In the genomic region with DNA sequence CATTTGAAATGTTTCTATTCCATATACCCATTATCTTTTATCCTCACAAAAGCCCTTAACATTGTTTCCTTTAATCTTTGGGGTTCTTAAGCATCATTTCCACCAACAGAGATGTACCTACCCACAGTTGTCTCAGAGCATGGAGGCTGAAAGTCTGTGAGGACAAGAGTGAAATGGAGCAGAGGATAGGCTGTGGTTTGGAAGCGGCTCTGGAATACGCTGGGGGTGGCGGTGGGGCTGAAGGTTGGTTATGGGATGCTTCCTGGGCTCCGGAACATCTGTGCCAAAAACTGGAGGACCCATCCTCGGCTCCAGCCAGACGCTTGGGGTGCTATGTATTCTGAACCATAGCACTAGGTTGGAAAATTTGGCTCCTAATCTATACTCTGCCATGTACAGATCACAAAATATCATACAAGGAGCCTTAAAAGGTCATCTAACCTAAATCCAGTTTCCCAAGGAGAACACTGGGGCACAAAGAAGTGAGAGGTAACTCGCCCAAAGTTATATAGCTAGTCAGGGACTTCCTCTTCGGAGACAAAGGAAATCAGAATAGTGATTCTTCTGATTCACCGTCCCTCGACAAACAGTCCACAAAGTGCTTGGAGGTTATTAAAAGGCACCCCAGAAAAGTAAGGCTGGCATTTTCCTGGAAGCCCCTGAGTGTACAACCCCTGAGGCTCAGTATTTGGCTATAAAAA, we compare ENCODE assay signal across 8 cellular contexts. TPM values are rescaled to one million over a fixed set of nuclear protein-coding genes. Genes with fewer than 3 reads are reported as not detected.
A peak's percentile ranks its signal among the peaks of the same experiment; 100 is the strongest.
DNase-seq lines count a peak whose midpoint lies in the region; ATAC-seq and TF ChIP-seq lines count a peak whose summit lies in the region.

No MANE protein-coding gene starts in this region.

- H2AFZ ChIP-seq in Loucy (ENCODE audit: low read length): no peak overlapping the region

- H3K4me2 ChIP-seq in Loucy (ENCODE audit: low read depth, low read length, poor library complexity, severe bottlenecking): peak overlapping the region; percentile 98

- H3K79me2 ChIP-seq in Loucy (ENCODE audit: insufficient read depth, low read length): peaks cover 28% of the 10 kb centered on the region

- H3K27ac Mint-ChIP-seq in dendritic cell treated with granulocyte-macrophage colony-stimulating factor and Interleukin-4, amounts not matched to agents 40 ng/mL and 50 ng/mL, for 4 days: peak overlapping the region; percentile 98
- peak overlapping the region; percentile 98 for H3K27ac Mint-ChIP-seq in nephron progenitor cell

- H3K27me3 ChIP-seq in BE2C (no peaks in the 10 kb centered on the region), Loucy (ENCODE audit: insufficient read depth, low read length, poor library complexity, severe bottlenecking) (no peaks in the 10 kb centered on the region)

- H3K4me3 Mint-ChIP-seq in dendritic cell treated with granulocyte-macrophage colony-stimulating factor and Interleukin-4, amounts not matched to agents 40 ng/mL and 50 ng/mL, for 4 days: peak overlapping the region; percentile 92
- H3K4me3 Mint-ChIP-seq in nephron progenitor cell: peak overlapping the region; percentile 97

- H3K4me1 ChIP-seq in BE2C (no peaks in the 10 kb centered on the region), Loucy (ENCODE audit: insufficient read depth, low read length, poor library complexity, severe bottlenecking) (peaks cover 18% of the 10 kb centered on the region)

- peaks cover 39% of the 10 kb centered on the region for H3K4me1 Mint-ChIP-seq in dendritic cell treated with granulocyte-macrophage colony-stimulating factor and Interleukin-4, amounts not matched to agents 40 ng/mL and 50 ng/mL, for 4 days (ENCODE audit: low read depth)
- H3K4me1 Mint-ChIP-seq in nephron progenitor cell: peaks cover 40% of the 10 kb centered on the region

- H3K4me3 ChIP-seq in BE2C (ENCODE audit: low read depth, low read length): peak overlapping the region; percentile 87
- H3K4me3 ChIP-seq in Loucy (ENCODE audit: low read length, poor library complexity, severe bottlenecking): peak overlapping the region; percentile 94

- H3K27me3 Mint-ChIP-seq in dendritic cell treated with granulocyte-macrophage colony-stimulating factor and Interleukin-4, amounts not matched to agents 40 ng/mL and 50 ng/mL, for 4 days: no peaks in the 10 kb centered on the region
- H3K27me3 Mint-ChIP-seq in nephron progenitor cell (ENCODE audit: low read depth, poor library complexity): no peaks in the 10 kb centered on the region

- H3K36me3 Mint-ChIP-seq in dendritic cell treated with granulocyte-macrophage colony-stimulating factor and Interleukin-4, amounts not matched to agents 40 ng/mL and 50 ng/mL, for 4 days (ENCODE audit: low read depth): peaks cover 52% of the 10 kb centered on the region
- peaks cover 23% of the 10 kb centered on the region for H3K36me3 Mint-ChIP-seq in nephron progenitor cell (ENCODE audit: low read depth)

- H3K9me2 ChIP-seq in Loucy (replicated peaks; ENCODE audit: low read depth, low read length): no peaks in the 10 kb centered on the region

- H3K9me3 ChIP-seq in BE2C (no peaks in the 10 kb centered on the region), Loucy (ENCODE audit: insufficient read depth, low read depth, low read length) (no peaks in the 10 kb centered on the region)

- peaks cover 10% of the 10 kb centered on the region for H4K20me1 ChIP-seq in Loucy (ENCODE audit: insufficient read depth, low read length, poor library complexity, severe bottlenecking)

- H3K9ac ChIP-seq in Loucy (ENCODE audit: low read depth, low read length, poor library complexity, severe bottlenecking): peak overlapping the region; percentile 97

- no peaks in the 10 kb centered on the region for H3F3A ChIP-seq in Loucy (ENCODE audit: low read depth)

- H3K36me3 ChIP-seq in BE2C: no peaks in the 10 kb centered on the region
- peaks cover 13% of the 10 kb centered on the region; the same call in 1 of the 2 replicates for H3K36me3 ChIP-seq in Loucy (ENCODE audit: insufficient read depth, low read length)

- DNase-seq in BE2C (no peak), nephron progenitor cell (no peak), head of caudate nucleus (no peak)
- DNase-seq in activated CD4-positive, CD25-positive, alpha-beta regulatory T cell treated with anti-CD3 and anti-CD28 coated beads, Interleukin-2, amount 50 U/mL, for 72 hours: no peak

- intact Hi-C loops in dendritic cell treated with granulocyte-macrophage colony-stimulating factor and Interleukin-4, amounts not matched to agents 40 ng/mL and 50 ng/mL, for 4 days (cut with micrococcal nuclease): loop anchor here (2.0 kb wide), 1 partner anchor 13 kb away; the partner anchor contains the start of gene HOMEZ
- intact Hi-C loops in head of caudate nucleus (cut with DNase I): loop anchor here (10.0 kb wide), 1 partner anchor 205 kb away; the partner anchor contains the start of genes ACIN1 and C14orf119

- H3K9me3 Mint-ChIP-seq in dendritic cell treated with granulocyte-macrophage colony-stimulating factor and Interleukin-4, amounts not matched to agents 40 ng/mL and 50 ng/mL, for 4 days: no peaks in the 10 kb centered on the region
- H3K9me3 Mint-ChIP-seq in nephron progenitor cell: no peaks in the 10 kb centered on the region

- TF ChIP-seq CTCF in BE2C (IDR thresholded peaks at IDR 0.05; ENCODE audit: low read depth, low read length) (no peak), Loucy (conservative IDR thresholded peaks at IDR 0.05; ENCODE audit: low read length) (peak; percentile 19; the same call in 1 of the 2 replicates), nephron progenitor cell (IDR thresholded peaks at IDR 0.05) (no peak)

- ATAC-seq in GM18858 (IDR thresholded peaks at IDR 0.05; ENCODE audit: unreplicated experiment) (no peak), GM21367 (IDR thresholded peaks at IDR 0.05; ENCODE audit: unreplicated experiment) (no peak)

RNA-seq across cellular contexts. Expression of gene PPP1R3E, which starts 2.5 kb away (rescaled TPM):
- 4.4 TPM for polyA plus RNA-seq in BE2C (2012; ENCODE audit: insufficient read depth, insufficient read length, low read depth)

RNA-seq across cellular contexts. Expression of gene BCL2L2, which starts 6.5 kb away (rescaled TPM):
- 46.8 TPM for polyA plus RNA-seq in BE2C (2012; ENCODE audit: insufficient read depth, insufficient read length, low read depth)

RNA-seq across cellular contexts. Expression of gene HOMEZ, which starts 14.2 kb away (rescaled TPM):
- polyA plus RNA-seq in BE2C (2012; ENCODE audit: insufficient read depth, insufficient read length, low read depth): 5.0 TPM

RNA-seq across cellular contexts. Expression of gene PABPN1, which starts 21.1 kb away (rescaled TPM):
- polyA plus RNA-seq in BE2C (2012; ENCODE audit: insufficient read depth, insufficient read length, low read depth): 156 TPM

RNA-seq across cellular contexts. Expression of gene SLC22A17, which starts 52.6 kb away (rescaled TPM):
- 38.5 TPM for polyA plus RNA-seq in BE2C (2012; ENCODE audit: insufficient read depth, insufficient read length, low read depth)
